Comparison of ENCODE assay signal across 22 cellular contexts in the genomic region with DNA sequence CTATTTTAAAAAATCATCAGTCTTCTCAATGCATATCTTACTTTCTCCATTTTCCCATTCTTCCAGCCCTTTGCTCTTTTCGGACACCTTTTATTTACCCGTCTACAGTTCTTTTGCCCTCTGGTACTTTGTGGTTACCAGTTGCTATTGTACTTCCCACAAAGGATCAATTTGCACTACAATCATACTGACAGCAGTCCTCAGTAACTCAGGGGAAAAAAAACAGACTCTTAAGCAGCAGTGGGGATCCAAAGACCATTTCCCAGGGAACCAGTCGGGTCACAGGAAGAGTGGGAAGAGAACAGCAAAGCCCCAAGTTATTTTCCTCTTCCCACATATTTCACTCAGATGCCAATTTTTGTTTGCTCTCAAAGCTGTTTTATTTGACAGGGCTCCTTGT. TPM values are rescaled to one million over a fixed set of nuclear protein-coding genes. Genes with fewer than 3 reads are reported as not detected.
DNase-seq lines count a peak whose midpoint lies in the region; ATAC-seq and TF ChIP-seq lines count a peak whose summit lies in the region.
"Had no signal": no experiment of that assay in that cellular context is flagged by ENCODE, and none has a peak within 500 bp of the region (broad histone marks: within the 10 kb centered on the region; RNA-seq: fewer than 3 reads in every experiment).

No MANE protein-coding gene starts in this region.

- peak overlapping the region; percentile 55 to 84; a peak in 3 of 4 replicates for H4K8ac ChIP-seq in IMR-90 (ENCODE audit: low read depth in 2 of 2, low read length in 2 of 2)

- H2BK5ac ChIP-seq in IMR-90 (ENCODE audit: low read depth, low read length, poor library complexity, severe bottlenecking): peak overlapping the region; percentile 10

- H3K56ac ChIP-seq in IMR-90 (ENCODE audit: extremely low read depth, insufficient read depth, low read length): peak overlapping the region; percentile 27; the same call in 1 of the 2 replicates

- BruUV-seq in IMR-90 (replicated peaks; lab: Mats Ljungman, UMichigan): no TSS peak

- ATAC-seq in IMR-90 (ENCODE audit: low read depth) (no peak), WTC11 (peak; percentile 69; the same call in 1 of the 2 replicates), HG03457 (IDR thresholded peaks at IDR 0.05; ENCODE audit: unreplicated experiment) (no peak)
- ATAC-seq: naive thymus-derived CD8-positive, alpha-beta T cell; Right ventricle myocardium inferior; sciatic nerve had no signal

- H2AFZ ChIP-seq in IMR-90 (replicated peaks; ENCODE audit: low read length, poor library complexity): no peak overlapping the region

- H4K20me1 ChIP-seq in IMR-90 (ENCODE audit: insufficient read depth, low read length): no peaks in the 10 kb centered on the region

- peak overlapping the region; percentile 71; the same call in 1 of the 2 replicates for H3K23ac ChIP-seq in IMR-90 (ENCODE audit: low read depth, low read length)

- dilution Hi-C loops in IMR-90 (cut with HindIII; ENCODE audit: low sequenced_read_pairs, unreplicated experiment): no loop called here

- H3K4me1 Mint-ChIP-seq in WTC11: peaks cover 27% of the 10 kb centered on the region
- H3K4me1 Mint-ChIP-seq: CD4-positive, CD25-positive, alpha-beta regulatory T cell; naive thymus-derived CD8-positive, alpha-beta T cell had no signal

- H3K4me1 ChIP-seq in IMR-90 (ENCODE audit: control insufficient read depth, insufficient read depth, low read length) (peaks cover 6% of the 10 kb centered on the region; the same call in 1 of the 2 replicates), skeletal muscle tissue (ENCODE audit: control insufficient read depth in 3 of 3, insufficient read depth in 3 of 3, low read length in 3 of 3) (peaks cover 2 to 13% (median 5%) of the 10 kb centered on the region in 3 donors)

- no peaks in the 10 kb centered on the region for H3K9me3 Mint-ChIP-seq in WTC11

- H3K14ac ChIP-seq in IMR-90 (replicated peaks; ENCODE audit: low read depth, low read length): peak overlapping the region; percentile 25

- H3K79me1 ChIP-seq in IMR-90 (ENCODE audit: low read depth in 1 of 2, low read length in 2 of 2): no peaks in the 10 kb centered on the region; a peak in 1 of 4 replicates

- H3K27me3 Mint-ChIP-seq in WTC11 (ENCODE audit: low read depth): peaks cover 36% of the 10 kb centered on the region
- H3K27me3 Mint-ChIP-seq: activated naive CD8-positive, alpha-beta T cell; CD4-positive, CD25-positive, alpha-beta regulatory T cell; naive thymus-derived CD8-positive, alpha-beta T cell had no signal

- TF ChIP-seq RAD21 in IMR-90 (IDR thresholded peaks at IDR 0.05; ENCODE audit: low read length): no peak

- H3K27me3 ChIP-seq in IMR-90 (ENCODE audit: control insufficient read depth, insufficient read depth, low read length) (no peaks in the 10 kb centered on the region), skeletal muscle tissue (ENCODE audit: control insufficient read depth in 3 of 3, insufficient read depth in 3 of 3, low read length in 3 of 3) (no peaks in the 10 kb centered on the region)
- H3K27me3 ChIP-seq: MG63, ovary had no signal

- intact Hi-C loops in IMR-90 (cut with micrococcal nuclease): no loop called here

- TF ChIP-seq POLR2A in IMR-90 (IDR thresholded peaks at IDR 0.05; ENCODE audit: low read depth, low read length): no peak

- H2BK20ac ChIP-seq in IMR-90 (ENCODE audit: low read depth, low read length): peak overlapping the region; percentile 77

- H3K4me2 ChIP-seq in IMR-90 (ENCODE audit: low read depth, low read length): no peak overlapping the region

- H3K9me3 ChIP-seq in IMR-90 (ENCODE audit: control insufficient read depth, insufficient read depth, low read length): no peaks in the 10 kb centered on the region
- H3K9me3 ChIP-seq in skeletal muscle tissue (ENCODE audit: control insufficient read depth in 3 of 3, low read length in 3 of 3): no peaks in the 10 kb centered on the region
- H3K9me3 ChIP-seq: MG63, ovary had no signal

- H3K18ac ChIP-seq in IMR-90 (ENCODE audit: low read depth, low read length): peak overlapping the region; percentile 97

- H3K27ac ChIP-seq in IMR-90 (ENCODE audit: insufficient read depth, low read length): peak overlapping the region; percentile 93; the same call in 1 of the 2 replicates
- H3K27ac ChIP-seq in skeletal muscle tissue (ENCODE audit: low read depth, low read length): peak overlapping the region; percentile 3
- H3K27ac ChIP-seq: ovary had no signal

- H3K4ac ChIP-seq in IMR-90 (ENCODE audit: low read depth, low read length): peak overlapping the region; percentile 67

- no peak overlapping the region; the same call in 2 of the 3 replicates for H2BK15ac ChIP-seq in IMR-90 (ENCODE audit: low read depth, low read length)

- DNase-seq in IMR-90: no peak
- DNase-seq in WTC11 (ENCODE audit: low spot score): no peak
- DNase-seq in iPS-NIHi11 (ENCODE audit: low spot score): peak; percentile 7
- DNase-seq in GM13977 (ENCODE audit: low spot score): no peak
- no peak for DNase-seq in KBM-7
- DNase-seq: CD4-positive, CD25-positive, alpha-beta regulatory T cell; GDM1; kidney; MG63; naive thymus-derived CD8-positive, alpha-beta T cell; NCI-H1417 treated with DMSO at 0.1 percent for 48 hours; NCI-H2107; NCI-H526; OCI-M1; ovary; stimulated activated naive CD4-positive, alpha-beta T cell had no signal

- peak overlapping the region; percentile 30; the same call in 1 of the 2 replicates for H2AK5ac ChIP-seq in IMR-90 (ENCODE audit: low read depth, low read length)

- H2BK120ac ChIP-seq in IMR-90 (ENCODE audit: low read depth, low read length): peak overlapping the region; percentile 90

- CTCF ChIA-PET in IMR-90 (lab: Yijun Ruan, JAX): no interaction called here
- CTCF ChIA-PET in WTC11 (lab: Charles Lee): no interaction called here

- no peak overlapping the region for H3K4me3 Mint-ChIP-seq in WTC11
- H3K4me3 Mint-ChIP-seq: activated naive CD8-positive, alpha-beta T cell; CD4-positive, CD25-positive, alpha-beta regulatory T cell; naive thymus-derived CD8-positive, alpha-beta T cell had no signal

- H3K36me3 Mint-ChIP-seq in WTC11: no peaks in the 10 kb centered on the region
- H3K36me3 Mint-ChIP-seq: activated naive CD8-positive, alpha-beta T cell; CD4-positive, CD25-positive, alpha-beta regulatory T cell; naive thymus-derived CD8-positive, alpha-beta T cell had no signal

- no peak overlapping the region for H2AK9ac ChIP-seq in IMR-90 (replicated peaks; ENCODE audit: low read depth, low read length, poor library complexity)

- POLR2A ChIA-PET in IMR-90 (lab: Charles Lee; ENCODE audit: unreplicated experiment) (no interaction called here), WTC11 (lab: Charles Lee) (no interaction called here)

- WGBS in IMR-90 (ENCODE audit: extremely low coverage in 2 of 2, insufficient read length in 1 of 2), 2 experiments: 41% methylated on average over 2 of the region's 3 CpGs; no CpG with 5 or more reads in 1 of the 2 experiments

- peak overlapping the region; percentile 84 for H4K91ac ChIP-seq in IMR-90 (ENCODE audit: insufficient read depth, low read depth, low read length)

- H4K5ac ChIP-seq in IMR-90 (ENCODE audit: low read depth, low read length): peak overlapping the region; percentile 82

- H3K4me3 ChIP-seq in IMR-90 (ENCODE audit: insufficient read depth, low read depth, low read length) (no peak overlapping the region), skeletal muscle tissue (ENCODE audit: low read length in 3 of 3) (peak overlapping the region in 1 of 3 donors; percentile 6)
- H3K4me3 ChIP-seq: coronary artery, MG63, ovary had no signal

- no peak for TF ChIP-seq CTCF in IMR-90 (conservative IDR thresholded peaks at IDR 0.05; ENCODE audit: low read depth, low read length)
- TF ChIP-seq CTCF in WTC11 (IDR thresholded peaks at IDR 0.05): no peak
- TF ChIP-seq CTCF in GM13977 (IDR thresholded peaks at IDR 0.05; ENCODE audit: extremely low read depth, insufficient read depth, missing control alignments): no peak

- in situ Hi-C loops in IMR-90 (cut with MboI; ENCODE audit: low sequenced_read_pairs) (no loop called here), GM13977 (cut with MboI; ENCODE audit: low pct_unique_long_range_greater_than_20kb, low sequenced_read_pairs, unreplicated experiment) (no loop called here), KBM-7 (cut with MboI; ENCODE audit: low pct_unique_long_range_greater_than_20kb, low sequenced_read_pairs) (no loop called here)

- H3K27ac Mint-ChIP-seq in WTC11: no peak overlapping the region
- H3K27ac Mint-ChIP-seq: activated naive CD8-positive, alpha-beta T cell; CD4-positive, CD25-positive, alpha-beta regulatory T cell; naive thymus-derived CD8-positive, alpha-beta T cell had no signal

- no peaks in the 10 kb centered on the region for H3K36me3 ChIP-seq in IMR-90 (ENCODE audit: control insufficient read depth, insufficient read depth, low read length)
- no peaks in the 10 kb centered on the region for H3K36me3 ChIP-seq in skeletal muscle tissue (ENCODE audit: control insufficient read depth in 3 of 3, insufficient read depth in 3 of 3, low read length in 3 of 3)
- H3K36me3 ChIP-seq: MG63, ovary had no signal

- H3K9ac ChIP-seq in IMR-90 (ENCODE audit: low read depth, low read length) (peak overlapping the region; percentile 60; the same call in 1 of the 2 replicates), skeletal muscle tissue (ENCODE audit: low read depth in 1 of 3, low read length in 3 of 3) (peak overlapping the region in 1 of 3 donors; percentile 33)

- H3K9me1 ChIP-seq in IMR-90 (ENCODE audit: insufficient read depth, low read length): no peaks in the 10 kb centered on the region

TF ChIP-seq in IMR-90, 13 proteins besides CTCF, POLR2A, EP300 and RAD21:
- TF ChIP-seq CHD1 (IDR thresholded peaks at IDR 0.05; ENCODE audit: low read depth, low read length) (no peak), BHLHE40 (IDR thresholded peaks at IDR 0.05; ENCODE audit: low read depth, low read length) (no peak), FOS (IDR thresholded peaks at IDR 0.05; ENCODE audit: low read depth, low read length) (no peak), MAFK (IDR thresholded peaks at IDR 0.05; ENCODE audit: low read depth, low read length) (no peak), RFX5 (IDR thresholded peaks at IDR 0.05; ENCODE audit: low read depth, low read length) (no peak)

TF ChIP-seq in WTC11, 78 proteins besides CTCF, POLR2A, EP300 and RAD21 (continues in another document):
- TF ChIP-seq FOXK1 (CRISPR knock-in tag; IDR thresholded peaks at IDR 0.05) (no peak), FOXJ3 (CRISPR knock-in tag; IDR thresholded peaks at IDR 0.05; ENCODE audit: borderline replicate concordance) (no peak), MAX (CRISPR knock-in tag; IDR thresholded peaks at IDR 0.05) (no peak)

RNA-seq across cellular contexts. Expression of gene DMD, which starts 23.1 kb away (rescaled TPM):
- total RNA-seq in IMR-90 (2012; rRNA removed) (10.6 and 11.8 TPM in 2 replicates), WTC11 (2021) (6.6 to 9.1 TPM (median 8.4 TPM) in 3 replicates), skeletal muscle tissue (190 TPM)
- polyA plus RNA-seq in IMR-90 (2012; rRNA removed): 6.4 and 6.6 TPM in 2 replicates
- polyA plus RNA-seq in IMR-90 (2012; cell fraction: cytosol; rRNA removed): 3.0 and 3.6 TPM in 2 replicates
- 3.7 and 9.9 TPM in 2 replicates for polyA plus RNA-seq in IMR-90 (2012; cell fraction: nucleus; rRNA removed; ENCODE audit: low replicate concordance)
- polyA plus RNA-seq: naive thymus-derived CD8-positive, alpha-beta T cell had no signal

Comparison
In these comparisons a context has a peak if more than half of its experiments do, and no peak if none do; other contexts are left out.
1. RNA of gene DMD, which starts 23.1 kb away (total RNA-seq): 190 TPM in skeletal muscle tissue (single experiment); 10.6 to 11.8 TPM in IMR-90 and 6.6 to 9.1 TPM in WTC11; every median in the first group is over 10 times any median in the second.